Comparison of ENCODE assay signal across 8 cellular contexts in genomic region chr17:80877095-80877828, GRCh38.
DNase-seq lines count a peak whose midpoint lies in the region; ATAC-seq and TF ChIP-seq lines count a peak whose summit lies in the region.

No MANE protein-coding gene starts in this region.

- no peak overlapping the region for H3K4me3 ChIP-seq in hepatocyte

- 90% methylated on average over 23 of the region's 23 CpGs for WGBS in hepatocyte (ENCODE audit: low lambda C conversion rate, missing lambda C conversion rate)

- H2AFZ ChIP-seq in hepatocyte: no peak overlapping the region

- H3K79me2 ChIP-seq in hepatocyte: no peaks in the 10 kb centered on the region

- H3K27ac ChIP-seq in hepatocyte: no peak overlapping the region

- no peaks in the 10 kb centered on the region for H4K20me1 ChIP-seq in hepatocyte (ENCODE audit: insufficient read depth, poor library complexity, severe bottlenecking)

- no peaks in the 10 kb centered on the region for H3K9me2 ChIP-seq in hepatocyte (replicated peaks; ENCODE audit: insufficient read depth)

- peak overlapping the region; percentile 97 for H3K27ac Mint-ChIP-seq in activated T-cell treated with anti-CD3 and anti-CD28 coated beads, Interleukin-2, amount 50 U/mL, for 24 hours

- no peak overlapping the region for H3K4me2 ChIP-seq in hepatocyte

- no peak for TF ChIP-seq CTCF in hepatocyte (IDR thresholded peaks at IDR 0.05; ENCODE audit: poor library complexity)

- H3K9me3 ChIP-seq in hepatocyte (ENCODE audit: low read depth): no peaks in the 10 kb centered on the region

- DNase-seq in left cardiac atrium (peak; percentile 9), Right ventricle myocardium superior (no peak), left lobe of liver (ENCODE audit: low spot score) (no peak), hepatocyte (ENCODE audit: low spot score) (no peak)
- peak; percentile 82 for DNase-seq in activated T-cell treated with anti-CD3 and anti-CD28 coated beads, Interleukin-2, amount 50 U/mL, for 24 hours
- DNase-seq in stimulated activated CD4-positive, alpha-beta T cell treated with anti-CD3 and anti-CD28 coated beads, Interleukin-1b, Interleukin-23, amount 100 ng/mL, for 48 hours: peak; percentile 88
- no peak for DNase-seq in NK-92 treated with Interleukin-12 subunit alpha and Interleukin-12 subunit beta, amount 100 ng/mL, for 24 hours (lab: John Stamatoyannopoulos, UW)

- no peaks in the 10 kb centered on the region for H3K36me3 ChIP-seq in hepatocyte (replicated peaks; ENCODE audit: insufficient read depth, low read depth)

- intact Hi-C loops in left cardiac atrium (cut with DNase I) (loop anchor here in 1 of 2 donors (10.0 kb wide), 1 partner anchor 88 kb away; no protein-coding TSS in a partner anchor), Right ventricle myocardium superior (cut with DNase I) (no loop called here)

- peak overlapping the region; percentile 65 for H3K4me3 Mint-ChIP-seq in activated T-cell treated with anti-CD3 and anti-CD28 coated beads, Interleukin-2, amount 50 U/mL, for 24 hours

- no peak for ATAC-seq in left cardiac atrium
- ATAC-seq in Right ventricle myocardium superior (ENCODE audit: poor library complexity): no peak
- ATAC-seq in HG03354 (IDR thresholded peaks at IDR 0.05; ENCODE audit: poor library complexity, severe bottlenecking, unreplicated experiment): peak; percentile 89
- no peak for ATAC-seq in left lobe of liver

- no peaks in the 10 kb centered on the region for H3K27me3 Mint-ChIP-seq in activated T-cell treated with anti-CD3 and anti-CD28 coated beads, Interleukin-2, amount 50 U/mL, for 24 hours

- H3K27me3 ChIP-seq in hepatocyte: no peaks in the 10 kb centered on the region

- peaks cover 68% of the 10 kb centered on the region for H3K4me1 Mint-ChIP-seq in activated T-cell treated with anti-CD3 and anti-CD28 coated beads, Interleukin-2, amount 50 U/mL, for 24 hours (ENCODE audit: low read depth)

- H3K4me1 ChIP-seq in hepatocyte (ENCODE audit: insufficient read depth): no peaks in the 10 kb centered on the region

- H3K36me3 Mint-ChIP-seq in activated T-cell treated with anti-CD3 and anti-CD28 coated beads, Interleukin-2, amount 50 U/mL, for 24 hours (ENCODE audit: low read depth): peaks cover 64% of the 10 kb centered on the region

- no peaks in the 10 kb centered on the region for H3K9me3 Mint-ChIP-seq in activated T-cell treated with anti-CD3 and anti-CD28 coated beads, Interleukin-2, amount 50 U/mL, for 24 hours

Comparison
In these comparisons a context has a peak if more than half of its experiments do, and no peak if none do; other contexts are left out.
1. DNase-seq: peak in left cardiac atrium (single experiment), activated T-cell treated with anti-CD3 and anti-CD28 coated beads, Interleukin-2, amount 50 U/mL, for 24 hours (single experiment) and stimulated activated CD4-positive, alpha-beta T cell treated with anti-CD3 and anti-CD28 coated beads, Interleukin-1b, Interleukin-23, amount 100 ng/mL, for 48 hours (single experiment); none in Right ventricle myocardium superior (single experiment), left lobe of liver (single experiment), NK-92 treated with Interleukin-12 subunit alpha and Interleukin-12 subunit beta, amount 100 ng/mL, for 24 hours (single experiment) and hepatocyte (single experiment).